ENCODE assay signal across 18 cellular contexts in genomic region chr12:54015210-54015931, GRCh38. TPM values are rescaled to one million over a fixed set of nuclear protein-coding genes. Genes with fewer than 3 reads are reported as not detected.
DNase-seq lines count a peak whose midpoint lies in the region; ATAC-seq and TF ChIP-seq lines count a peak whose summit lies in the region.
"Had no signal": no experiment of that assay in that cellular context is flagged by ENCODE, and none has a peak within 500 bp of the region (broad histone marks: within the 10 kb centered on the region; RNA-seq: fewer than 3 reads in every experiment).

No MANE protein-coding gene starts in this region.

- H3K27ac ChIP-seq in tibial artery (peak overlapping the region; percentile 98), coronary artery (no peak overlapping the region)

- ATAC-seq in activated T-cell treated with anti-CD3 and anti-CD28 coated beads, Interleukin-2, amount 50 U/mL, for 72 hours (replicated peaks in 1 of 2): no peak
- no peak for ATAC-seq in activated B cell treated with CpG ODN at 0.5 μM for 24 hours (ENCODE audit: low read depth)
- ATAC-seq in natural killer cell: no peak
- ATAC-seq in Right ventricle myocardium superior (ENCODE audit: poor library complexity): no peak

- H3K27me3 Mint-ChIP-seq in activated T-cell treated with anti-CD3 and anti-CD28 coated beads, Interleukin-2, amount 50 U/mL, for 72 hours (ENCODE audit: low read depth): peaks cover 76% of the 10 kb centered on the region
- H3K27me3 Mint-ChIP-seq in activated B cell treated with CpG ODN at 0.5 μM for 24 hours: peaks cover 61% of the 10 kb centered on the region
- H3K27me3 Mint-ChIP-seq in natural killer cell (ENCODE audit: low read depth in 2 of 2): peaks cover 46 to 59% of the 10 kb centered on the region in 2 donors

- no peaks in the 10 kb centered on the region for H3K9me3 ChIP-seq in tibial artery
- H3K9me3 ChIP-seq: transverse colon had no signal

- H3K36me3 Mint-ChIP-seq in activated T-cell treated with anti-CD3 and anti-CD28 coated beads, Interleukin-2, amount 50 U/mL, for 72 hours (ENCODE audit: insufficient read depth in 2 of 2): no peaks in the 10 kb centered on the region
- no peaks in the 10 kb centered on the region for H3K36me3 Mint-ChIP-seq in activated B cell treated with CpG ODN at 0.5 μM for 24 hours (ENCODE audit: low read depth)
- no peaks in the 10 kb centered on the region for H3K36me3 Mint-ChIP-seq in natural killer cell

- DNase-seq in activated T-cell treated with anti-CD3 and anti-CD28 coated beads, Interleukin-2, amount 50 U/mL, for 72 hours: no peak
- DNase-seq in activated T-cell treated with anti-CD3 and anti-CD28 coated beads, Interleukin-2, amount 50 U/mL, for 48 hours: no peak
- DNase-seq in activated B cell treated with CpG ODN at 0.5 μM for 24 hours (no peak), natural killer cell (no peak), tibial artery (no peak), coronary artery (ENCODE audit: low spot score) (no peak), Right ventricle myocardium superior (no peak)
- no peak for DNase-seq in activated CD4-positive, CD25-positive, alpha-beta regulatory T cell treated with anti-CD3 and anti-CD28 coated beads, Interleukin-2, amount 50 U/mL, for 72 hours
- DNase-seq: amniotic stem cell; central memory CD4-positive, alpha-beta T cell; effector CD4-positive, alpha-beta T cell; H7; NCI-H2081 treated with DMSO at 0.1 percent for 48 hours; NCI-H524; SHP77; transverse colon had no signal

- no peaks in the 10 kb centered on the region for H3K27me3 ChIP-seq in tibial artery

- intact Hi-C loops in activated B cell treated with CpG ODN at 0.5 μM for 24 hours (cut with micrococcal nuclease) (loop anchor here (2.0 kb wide), 1 partner anchor 19 kb away; no protein-coding TSS in a partner anchor), natural killer cell (cut with micrococcal nuclease) (loop anchor here (10.0 kb wide), 1 partner anchor 269 kb away; the partner anchor contains the start of genes CBX5 and HNRNPA1), tibial artery (cut with DNase I; ENCODE audit: low total_unique reads) (no loop called here), Right ventricle myocardium superior (cut with DNase I) (no loop called here)

- no peak overlapping the region for H3K4me3 ChIP-seq in tibial artery
- no peak overlapping the region for H3K4me3 ChIP-seq in coronary artery
- H3K4me3 ChIP-seq: transverse colon had no signal

- peaks cover 43% of the 10 kb centered on the region for H3K4me1 Mint-ChIP-seq in activated T-cell treated with anti-CD3 and anti-CD28 coated beads, Interleukin-2, amount 50 U/mL, for 72 hours (ENCODE audit: low read depth)
- H3K4me1 Mint-ChIP-seq in activated B cell treated with CpG ODN at 0.5 μM for 24 hours (peaks cover 32% of the 10 kb centered on the region), natural killer cell (peaks cover 23 to 46% of the 10 kb centered on the region in 2 donors)

- H3K4me1 ChIP-seq in tibial artery: peaks cover 0 to 68% (median 29%) of the 10 kb centered on the region in 4 donors

- POLR2A ChIA-PET in activated B cell treated with CpG ODN at 0.5 μM for 24 hours (lab: Charles Lee): no interaction called here

- H3K4me3 Mint-ChIP-seq in activated T-cell treated with anti-CD3 and anti-CD28 coated beads, Interleukin-2, amount 50 U/mL, for 72 hours: peak overlapping the region; percentile 64 to 76
- H3K4me3 Mint-ChIP-seq in activated B cell treated with CpG ODN at 0.5 μM for 24 hours (no peak overlapping the region), natural killer cell (peak overlapping the region; percentile 13)

- TF ChIP-seq CTCF in activated B cell treated with CpG ODN at 0.5 μM for 24 hours (IDR thresholded peaks at IDR 0.05): no peak
- no peak for TF ChIP-seq CTCF in natural killer cell (IDR thresholded peaks at IDR 0.05)
- TF ChIP-seq CTCF in tibial artery (IDR thresholded peaks at IDR 0.05): no peak
- no peak for TF ChIP-seq CTCF in coronary artery (IDR thresholded peaks at IDR 0.05)

- peak overlapping the region; percentile 82 for H3K27ac Mint-ChIP-seq in activated T-cell treated with anti-CD3 and anti-CD28 coated beads, Interleukin-2, amount 50 U/mL, for 72 hours
- H3K27ac Mint-ChIP-seq in activated B cell treated with CpG ODN at 0.5 μM for 24 hours: peak overlapping the region; percentile 50
- no peak overlapping the region for H3K27ac Mint-ChIP-seq in natural killer cell

- no peaks in the 10 kb centered on the region for H3K36me3 ChIP-seq in tibial artery
- H3K36me3 ChIP-seq: transverse colon had no signal

- CTCF ChIA-PET in activated B cell treated with CpG ODN at 0.5 μM for 24 hours (lab: Charles Lee): interaction anchor here (1.1 kb wide), 1 partner anchor 17 kb away, joined by 3 read pairs; no protein-coding TSS in a partner anchor

- H3K9me3 Mint-ChIP-seq in activated T-cell treated with anti-CD3 and anti-CD28 coated beads, Interleukin-2, amount 50 U/mL, for 72 hours: no peaks in the 10 kb centered on the region
- H3K9me3 Mint-ChIP-seq in activated B cell treated with CpG ODN at 0.5 μM for 24 hours (no peaks in the 10 kb centered on the region), natural killer cell (no peaks in the 10 kb centered on the region)

RNA-seq across cellular contexts. Expression of gene HOXC8, which starts 6.6 kb away (rescaled TPM):
- not detected for total RNA-seq in activated T-cell treated with anti-CD3 and anti-CD28 coated beads, Interleukin-2, amount 50 U/mL, for 72 hours
- total RNA-seq in activated B cell treated with CpG ODN at 0.5 μM for 24 hours: not detected in 2 replicates
- not detected for total RNA-seq in natural killer cell
- total RNA-seq in Right ventricle myocardium superior: not detected
- total RNA-seq: H7; liver; T-helper 1 cell treated with Interleukin-12 subunit alpha and Interleukin-12 subunit beta and Interleukin-4 antibody, amounts not matched to agents 30 ng/mL and 1 ng/mL, for 36 hours; transverse colon had no signal

RNA-seq across cellular contexts. Expression of gene HOXC6, which starts 12.9 kb away (rescaled TPM):
- total RNA-seq in activated T-cell treated with anti-CD3 and anti-CD28 coated beads, Interleukin-2, amount 50 U/mL, for 72 hours: not detected
- total RNA-seq in activated B cell treated with CpG ODN at 0.5 μM for 24 hours (not detected in 2 replicates), natural killer cell (not detected), Right ventricle myocardium superior (0.30 TPM)
- total RNA-seq: H7; T-helper 1 cell treated with Interleukin-12 subunit alpha and Interleukin-12 subunit beta and Interleukin-4 antibody, amounts not matched to agents 30 ng/mL and 1 ng/mL, for 36 hours had no signal

RNA-seq across cellular contexts. Expression of gene HOXC9, which starts 15.4 kb away (rescaled TPM):
- not detected for total RNA-seq in activated T-cell treated with anti-CD3 and anti-CD28 coated beads, Interleukin-2, amount 50 U/mL, for 72 hours
- total RNA-seq in activated B cell treated with CpG ODN at 0.5 μM for 24 hours (not detected in 2 replicates), natural killer cell (not detected), Right ventricle myocardium superior (not detected)
- total RNA-seq: H7; liver; T-helper 1 cell treated with Interleukin-12 subunit alpha and Interleukin-12 subunit beta and Interleukin-4 antibody, amounts not matched to agents 30 ng/mL and 1 ng/mL, for 36 hours; transverse colon had no signal

RNA-seq across cellular contexts. Expression of gene HOXC5, which starts 17.5 kb away (rescaled TPM):
- total RNA-seq in activated T-cell treated with anti-CD3 and anti-CD28 coated beads, Interleukin-2, amount 50 U/mL, for 72 hours: not detected
- total RNA-seq in activated B cell treated with CpG ODN at 0.5 μM for 24 hours: not detected in 2 replicates
- total RNA-seq in natural killer cell: under 1 TPM in 1 of 3 donors, not detected in 2; 0.20 TPM
- not detected for total RNA-seq in Right ventricle myocardium superior
- total RNA-seq: H7; liver; T-helper 1 cell treated with Interleukin-12 subunit alpha and Interleukin-12 subunit beta and Interleukin-4 antibody, amounts not matched to agents 30 ng/mL and 1 ng/mL, for 36 hours had no signal

RNA-seq across cellular contexts. Expression of gene HOXC10, which starts 30.4 kb away (rescaled TPM):
- total RNA-seq in activated T-cell treated with anti-CD3 and anti-CD28 coated beads, Interleukin-2, amount 50 U/mL, for 72 hours: not detected
- total RNA-seq in activated B cell treated with CpG ODN at 0.5 μM for 24 hours (not detected in 2 replicates), natural killer cell (not detected), Right ventricle myocardium superior (not detected)
- total RNA-seq: H7; liver; T-helper 1 cell treated with Interleukin-12 subunit alpha and Interleukin-12 subunit beta and Interleukin-4 antibody, amounts not matched to agents 30 ng/mL and 1 ng/mL, for 36 hours; transverse colon had no signal

Comparison
In these comparisons a context has a peak if more than half of its experiments do, and no peak if none do; other contexts are left out.
1. H3K27ac Mint-ChIP-seq: peak in activated T-cell treated with anti-CD3 and anti-CD28 coated beads, Interleukin-2, amount 50 U/mL, for 72 hours (single experiment) and activated B cell treated with CpG ODN at 0.5 μM for 24 hours (single experiment); none in natural killer cell (0 of 2).
2. H3K27ac ChIP-seq: peak in tibial artery (2 of 2); none in coronary artery (0 of 2).
3. intact Hi-C loops: an anchor here in activated B cell treated with CpG ODN at 0.5 μM for 24 hours (2.0 kb wide) and natural killer cell (10.0 kb wide); none called in tibial artery and Right ventricle myocardium superior.